14 cellular contexts compared by ENCODE assay signal in the genomic region with DNA sequence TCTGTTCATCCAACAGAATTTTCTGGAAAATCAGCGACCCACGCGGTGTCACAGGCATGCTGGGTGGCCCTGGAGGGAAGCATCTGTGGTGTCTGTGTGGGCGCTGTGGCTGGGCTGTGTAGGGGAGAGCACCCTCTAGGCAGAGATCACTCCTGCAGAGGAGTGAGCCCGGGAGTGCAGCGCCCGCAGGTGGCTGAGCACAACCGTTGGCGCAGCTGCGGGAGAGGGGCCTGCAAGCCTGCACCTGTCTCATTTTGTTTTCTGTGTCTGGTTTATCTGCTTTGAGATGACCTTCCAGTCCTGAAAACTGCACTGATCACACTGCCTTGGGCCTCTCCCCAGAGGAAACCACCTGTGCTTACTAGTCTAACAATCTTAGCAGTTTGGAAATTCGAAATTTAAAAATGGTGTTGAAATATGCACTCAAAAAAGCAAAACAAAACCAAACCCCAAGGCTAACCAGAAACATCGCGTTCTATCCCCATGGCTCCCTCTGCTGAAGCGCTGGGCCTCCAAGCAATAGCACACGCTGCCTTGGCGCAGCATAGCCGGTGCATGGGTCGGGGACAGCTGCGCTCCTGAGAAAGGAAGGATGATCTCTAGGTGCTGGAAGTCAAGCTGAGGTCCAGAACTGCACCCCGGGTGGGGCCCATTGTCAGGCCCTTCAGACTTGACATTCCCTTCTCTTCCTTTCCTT. TPM values are rescaled to one million over a fixed set of nuclear protein-coding genes. Genes with fewer than 3 reads are reported as not detected.
DNase-seq lines count a peak whose midpoint lies in the region; ATAC-seq and TF ChIP-seq lines count a peak whose summit lies in the region.
"Had no signal": no experiment of that assay in that cellular context is flagged by ENCODE, and none has a peak within 500 bp of the region (broad histone marks: within the 10 kb centered on the region; RNA-seq: fewer than 3 reads in every experiment).

No MANE protein-coding gene starts in this region.

- TF ChIP-seq CTCF in GM13976 (IDR thresholded peaks at IDR 0.05; ENCODE audit: borderline replicate concordance, control extremely low read depth, extremely low read depth, insufficient read depth, missing control alignments) (peak; percentile 26), body of pancreas (IDR thresholded peaks at IDR 0.05) (no peak), type B pancreatic cell (conservative IDR thresholded peaks at IDR 0.05) (no peak)

- DNase-seq in COLO668 (lab: John Stamatoyannopoulos, UW; ENCODE audit: unreplicated experiment) (peak; percentile 84), GM13976 (ENCODE audit: low spot score) (peak; percentile 63), NCI-H510A (lab: John Stamatoyannopoulos, UW) (peak; percentile 80), body of pancreas (peak in 1 of 4 donors; percentile 39), type B pancreatic cell (ENCODE audit: extremely low spot score, unreplicated experiment) (no peak)
- DNase-seq: NCI-H82, retina, SK-N-SH had no signal

- peaks cover 91% of the 10 kb centered on the region for H3K4me1 ChIP-seq in body of pancreas

- intact Hi-C loops in body of pancreas (cut with DNase I) = no loop called here

- no peaks in the 10 kb centered on the region for H3K9me3 Mint-ChIP-seq in type B pancreatic cell
- H3K9me3 Mint-ChIP-seq: dendritic cell treated with granulocyte-macrophage colony-stimulating factor and Interleukin-4, amounts not matched to agents 40 ng/mL and 50 ng/mL, for 4 days had no signal

- ATAC-seq in body of pancreas = no peak
- no peak for ATAC-seq in HG03442 (IDR thresholded peaks at IDR 0.05; ENCODE audit: unreplicated experiment)
- ATAC-seq in GM19395 (IDR thresholded peaks at IDR 0.05; ENCODE audit: unreplicated experiment) = no peak
- no peak for ATAC-seq in GM19455 (IDR thresholded peaks at IDR 0.05; ENCODE audit: unreplicated experiment)

- H3K4me3 Mint-ChIP-seq in type B pancreatic cell = no peak overlapping the region
- H3K4me3 Mint-ChIP-seq: dendritic cell treated with granulocyte-macrophage colony-stimulating factor and Interleukin-4, amounts not matched to agents 40 ng/mL and 50 ng/mL, for 4 days had no signal

- no peak for TF ChIP-seq POLR2A in body of pancreas (IDR thresholded peaks at IDR 0.05)

- no peaks in the 10 kb centered on the region for H3K36me3 Mint-ChIP-seq in type B pancreatic cell

- WGBS in body of pancreas, 2 donors = 49 to 51% methylated on average over 19 to 20 of the region's 20 CpGs

- peak overlapping the region; percentile 17 to 84 (median 72) for H3K27ac ChIP-seq in body of pancreas
- H3K27ac ChIP-seq: suprapubic skin had no signal

- peaks cover 9% of the 10 kb centered on the region for H3K4me1 Mint-ChIP-seq in type B pancreatic cell (ENCODE audit: unreplicated experiment)

- peaks cover 10% of the 10 kb centered on the region for H3K27me3 Mint-ChIP-seq in type B pancreatic cell

- H3K9me3 ChIP-seq in body of pancreas = peaks cover 0 to 4% (median 0%) of the 10 kb centered on the region in 3 donors
- H3K9me3 ChIP-seq: SK-N-SH, suprapubic skin had no signal

- no peak overlapping the region for H3K4me3 ChIP-seq in body of pancreas
- H3K4me3 ChIP-seq: K562, suprapubic skin had no signal

- in situ Hi-C loops in GM13976 (cut with MboI; ENCODE audit: low sequenced_read_pairs, unreplicated experiment) = no loop called here

- no peak overlapping the region for H3K27ac Mint-ChIP-seq in type B pancreatic cell
- H3K27ac Mint-ChIP-seq: dendritic cell treated with granulocyte-macrophage colony-stimulating factor and Interleukin-4, amounts not matched to agents 40 ng/mL and 50 ng/mL, for 4 days had no signal

- no peaks in the 10 kb centered on the region for H3K27me3 ChIP-seq in body of pancreas

- no peaks in the 10 kb centered on the region for H3K36me3 ChIP-seq in body of pancreas (replicated peaks in 1 of 2; ENCODE audit: insufficient read depth in 1 of 2, low read depth in 2 of 2)
- H3K36me3 ChIP-seq: suprapubic skin had no signal

RNA-seq across cellular contexts. Expression of gene FAM3B, which starts 4.8 kb away (rescaled TPM):
- total RNA-seq in body of pancreas = 10 to 100 TPM; 50.4 to 74.5 TPM
- 4.7 and 10.3 TPM in 2 replicates for total RNA-seq in type B pancreatic cell (ENCODE audit: low replicate concordance)

RNA-seq across cellular contexts. Expression of gene MX2, which starts 40.5 kb away (rescaled TPM):
- total RNA-seq in body of pancreas (10 to 100 TPM in 1 of 2 donors, 1 to 10 TPM in 1; 2.3 to 12.2 TPM), type B pancreatic cell (ENCODE audit: low replicate concordance) (0.92 and 2.0 TPM in 2 replicates)
